In the genomic region with DNA sequence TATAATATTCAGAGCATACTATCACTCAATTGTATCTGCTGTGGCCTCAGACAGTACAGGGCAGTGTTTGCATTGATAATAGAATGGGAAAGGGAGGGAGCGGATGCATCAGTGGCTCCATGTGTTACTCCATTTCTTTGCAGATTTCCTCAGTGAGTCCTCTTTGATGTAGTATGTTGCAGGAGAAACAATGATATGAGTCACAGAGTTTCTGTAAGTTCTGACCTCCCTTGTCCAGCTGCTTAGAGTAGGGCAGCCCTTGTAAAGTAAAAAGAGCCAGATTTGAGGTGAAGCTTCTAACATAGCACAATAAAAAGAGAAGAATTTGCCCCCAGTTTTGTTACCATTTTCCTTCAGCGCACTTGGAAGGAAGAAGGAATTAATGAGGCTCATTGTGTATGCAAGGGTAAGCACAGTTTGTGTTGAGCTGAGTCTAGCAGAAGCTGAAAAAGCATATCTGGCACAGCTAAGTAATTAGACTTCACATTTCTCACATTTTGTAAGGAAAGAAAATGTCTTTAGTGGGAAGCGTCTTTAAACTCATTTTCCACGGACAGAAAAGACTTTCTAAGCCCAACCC, we compare ENCODE assay signal across 18 cellular contexts.
DNase-seq lines count a peak whose midpoint lies in the region.
"Had no signal": no experiment of that assay in that cellular context is flagged by ENCODE, and none has a peak within 500 bp of the region (broad histone marks: within the 10 kb centered on the region; RNA-seq: fewer than 3 reads in every experiment).

No MANE protein-coding gene starts in this region.

- peak; percentile 8 for DNase-seq in NCI-H526 treated with DMSO at 0.1 percent for 48 hours (lab: John Stamatoyannopoulos, UW)
- DNase-seq in cerebellar cortex (ENCODE audit: low spot score): peak; percentile 6
- DNase-seq in iris pigment epithelial cell (ENCODE audit: low read depth): peak; percentile 50
- peak; percentile 67 for DNase-seq in superior temporal gyrus (ENCODE audit: extremely low spot score)
- DNase-seq in NCI-H2227 treated with DMSO at 0.1 percent for 48 hours (lab: John Stamatoyannopoulos, UW): no peak
- DNase-seq in NCI-H1105 (lab: John Stamatoyannopoulos, UW): no peak
- no peak for DNase-seq in iPS-NIHi11 (ENCODE audit: low spot score)
- DNase-seq: activated CD4-positive, alpha-beta T cell treated with anti-CD3 and anti-CD28 coated beads, Interleukin-2, amount 10 ng/mL, durations not matched to agents 24 days and 14 days; AML-193; Calu3; effector CD4-positive, alpha-beta T cell; GF-D8; NCI-H1694; PC-9; SJCRH30; spleen; stimulated activated CD4-positive, alpha-beta T cell treated with anti-CD3 and anti-CD28 coated beads, Interleukin-4, amount 100 ng/mL, for 4 hours; upper lobe of right lung had no signal

Comparison
In these comparisons a context has a peak if more than half of its experiments do, and no peak if none do; other contexts are left out.
1. DNase-seq: peak in NCI-H526 treated with DMSO at 0.1 percent for 48 hours (single experiment), cerebellar cortex (single experiment), iris pigment epithelial cell (single experiment) and superior temporal gyrus (single experiment); none in NCI-H2227 treated with DMSO at 0.1 percent for 48 hours (single experiment), NCI-H1105 (single experiment) and iPS-NIHi11 (single experiment).